27 cellular contexts compared by ENCODE assay signal in the genomic region with DNA sequence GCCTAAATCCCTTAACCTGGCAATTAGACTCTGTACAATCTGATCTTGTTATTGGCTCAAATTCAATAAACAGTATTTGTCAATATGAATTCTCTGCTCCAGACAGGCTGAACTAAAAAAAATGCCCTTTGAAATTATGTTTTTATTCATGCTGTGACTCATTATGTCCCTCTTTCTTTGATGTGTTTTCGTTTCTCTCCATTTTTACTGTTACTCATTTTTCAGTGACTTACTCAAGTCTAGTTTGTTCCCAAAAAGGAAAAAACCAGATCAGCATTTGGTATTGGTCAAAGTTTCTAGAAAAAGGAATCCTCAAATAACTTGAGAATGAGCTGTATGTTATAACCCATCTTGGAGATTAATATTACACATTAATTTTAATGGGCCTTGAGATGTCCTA. TPM values are rescaled to one million over a fixed set of nuclear protein-coding genes. Genes with fewer than 3 reads are reported as not detected.
DNase-seq lines count a peak whose midpoint lies in the region; ATAC-seq and TF ChIP-seq lines count a peak whose summit lies in the region.
"Had no signal": no experiment of that assay in that cellular context is flagged by ENCODE, and none has a peak within 500 bp of the region (broad histone marks: within the 10 kb centered on the region; RNA-seq: fewer than 3 reads in every experiment).

No MANE protein-coding gene starts in this region.

- H3K9me3 ChIP-seq in HCT116 (ENCODE audit: control insufficient read depth in 1 of 2, insufficient read depth in 1 of 2, low read depth in 1 of 2, low read length in 2 of 2) (no peaks in the 10 kb centered on the region; a peak in 1 of 4 replicates), PC-3 (ENCODE audit: low read length) (no peaks in the 10 kb centered on the region), Caco-2 (no peaks in the 10 kb centered on the region)
- H3K9me3 ChIP-seq: BLaER1 treated with 17β-estradiol and CSF1 and Interleukin-3, amounts not matched to agents 10 nM and 100 nM; esophagus squamous epithelium; Peyer's patch; SJCRH30 had no signal

- TF ChIP-seq RAD21 in HCT116 (IDR thresholded peaks at IDR 0.05; ENCODE audit: low read depth): no peak

- H3K4me3 ChIP-seq in HCT116 (replicated peaks in 1 of 2; ENCODE audit: low read depth in 1 of 2, low read length in 2 of 2) (no peak overlapping the region), PC-3 (ENCODE audit: low read length) (no peak overlapping the region), brain microvascular endothelial cell (ENCODE audit: low read depth, low read length) (no peak overlapping the region), Caco-2 (ENCODE audit: low read depth, low read length) (no peak overlapping the region)
- H3K4me3 ChIP-seq: BLaER1 treated with 17β-estradiol and CSF1 and Interleukin-3, amounts not matched to agents 10 nM and 100 nM; esophagus squamous epithelium; GM23248; Peyer's patch; SJCRH30 had no signal

- TF ChIP-seq CTCF in HCT116 (IDR thresholded peaks at IDR 0.05 in 2 of 3, conservative IDR thresholded peaks at IDR 0.05 in 1 of 3; ENCODE audit: borderline replicate concordance in 1 of 3, insufficient read depth in 1 of 3, low read depth in 2 of 3, low read length in 2 of 3) (no peak), PC-3 (conservative IDR thresholded peaks at IDR 0.05; ENCODE audit: low read depth, low read length) (no peak), brain microvascular endothelial cell (IDR thresholded peaks at IDR 0.05; ENCODE audit: low read depth, low read length, missing control alignments) (no peak), Caco-2 (IDR thresholded peaks at IDR 0.05; ENCODE audit: insufficient read depth in 1 of 2, low read depth in 1 of 2, low read length in 1 of 2, severe bottlenecking in 1 of 2, unreplicated experiment in 1 of 2) (no peak)

- no peaks in the 10 kb centered on the region for H3K36me3 Mint-ChIP-seq in Caco-2 (ENCODE audit: insufficient read depth, unreplicated experiment)
- H3K36me3 Mint-ChIP-seq: natural killer cell had no signal

- H3K79me2 ChIP-seq in HCT116 (ENCODE audit: insufficient read depth, low read length) (no peaks in the 10 kb centered on the region), PC-3 (ENCODE audit: low read length) (no peaks in the 10 kb centered on the region)
- H3K79me2 ChIP-seq: parathyroid adenoma had no signal

- POLR2A ChIA-PET in HCT116 (lab: Charles Lee): no interaction called here
- POLR2A ChIA-PET in PC-3 (lab: Charles Lee; ENCODE audit: unreplicated experiment): no interaction called here
- POLR2A ChIA-PET in Caco-2 (lab: Charles Lee): no interaction called here

- no peaks in the 10 kb centered on the region for H4K20me1 ChIP-seq in HCT116 (ENCODE audit: insufficient read depth)
- no peaks in the 10 kb centered on the region for H4K20me1 ChIP-seq in PC-3 (ENCODE audit: low read length)
- H4K20me1 ChIP-seq: BLaER1 treated with 17β-estradiol and CSF1 and Interleukin-3, amounts not matched to agents 10 nM and 100 nM had no signal

- H3F3A ChIP-seq in PC-3 (ENCODE audit: low read length, unreplicated experiment): no peaks in the 10 kb centered on the region

- peak; percentile 57 for DNase-seq in HCT116 (ENCODE audit: low read depth, low spot score)
- peak; percentile 21 for DNase-seq in PC-3
- no peak for DNase-seq in brain microvascular endothelial cell
- peak; percentile 45 for DNase-seq in kidney glomerular epithelial cell (lab: John Stamatoyannopoulos, UW)
- no peak for DNase-seq in NCI-H146 treated with DMSO at 0.1 percent for 48 hours (lab: John Stamatoyannopoulos, UW; ENCODE audit: unreplicated experiment)
- DNase-seq in Caco-2: no peak
- DNase-seq in KG1 (lab: John Stamatoyannopoulos, UW): no peak
- no peak for DNase-seq in SW 1271 (lab: John Stamatoyannopoulos, UW)
- DNase-seq: activated CD4-positive, alpha-beta T cell treated with anti-CD3 and anti-CD28 coated beads, Interleukin-2, amount 50 U/mL, for 4 hours; activated gamma-delta T cell; anterior cingulate cortex; Calu3; effector memory CD4-positive, alpha-beta T cell; esophagus squamous epithelium; glutamatergic neuron; GM23248; left cardiac atrium; natural killer cell; NCI-H1417; NCI-H446 treated with DMSO at 0.1 percent for 48 hours; Peyer's patch; right cardiac atrium; SJCRH30; T-helper 17 cell had no signal

- intact Hi-C loops in HCT116 (cut with micrococcal nuclease): loop anchor here (5.0 kb wide), 1 partner anchor 844 kb away; no protein-coding TSS in a partner anchor
- intact Hi-C loops in PC-3 (cut with micrococcal nuclease): no loop called here
- intact Hi-C loops in Caco-2 (cut with micrococcal nuclease; ENCODE audit: unreplicated experiment): no loop called here

- H3K9me2 ChIP-seq in HCT116 (ENCODE audit: insufficient read depth): no peaks in the 10 kb centered on the region
- H3K9me2 ChIP-seq in PC-3 (replicated peaks; ENCODE audit: low read length): no peaks in the 10 kb centered on the region

- no peaks in the 10 kb centered on the region for H3K9me3 Mint-ChIP-seq in Caco-2 (ENCODE audit: unreplicated experiment)
- H3K9me3 Mint-ChIP-seq: natural killer cell had no signal

- H3K4me1 ChIP-seq in HCT116 (ENCODE audit: control insufficient read depth in 1 of 2, insufficient read depth in 2 of 2, low read length in 2 of 2): peaks cover 37 to 68% of the 10 kb centered on the region in 2 experiments
- peaks cover 10% of the 10 kb centered on the region for H3K4me1 ChIP-seq in PC-3 (ENCODE audit: insufficient read depth, low read length)
- H3K4me1 ChIP-seq in Caco-2: peaks cover 17% of the 10 kb centered on the region
- H3K4me1 ChIP-seq: BLaER1 treated with 17β-estradiol and CSF1 and Interleukin-3, amounts not matched to agents 10 nM and 100 nM; esophagus squamous epithelium; parathyroid adenoma; Peyer's patch had no signal

- no peak overlapping the region; the same call in 1 of the 2 replicates for H3K27ac ChIP-seq in HCT116 (ENCODE audit: low read depth, low read length)
- no peak overlapping the region for H3K27ac ChIP-seq in PC-3 (ENCODE audit: low read length)
- H3K27ac ChIP-seq in brain microvascular endothelial cell: peak overlapping the region; percentile 48
- H3K27ac ChIP-seq: BLaER1 treated with 17β-estradiol and CSF1 and Interleukin-3, amounts not matched to agents 10 nM and 100 nM; esophagus squamous epithelium; GM23248; parathyroid adenoma; Peyer's patch; VCaP had no signal

- no peak overlapping the region for H3K27ac Mint-ChIP-seq in Caco-2 (ENCODE audit: unreplicated experiment)
- H3K27ac Mint-ChIP-seq: natural killer cell, T-helper 17 cell had no signal

- TF ChIP-seq POLR2A in HCT116 (IDR thresholded peaks at IDR 0.05; ENCODE audit: borderline replicate concordance, extremely low read depth, insufficient read depth, insufficient read length): no peak

- H3K36me3 ChIP-seq in HCT116 (ENCODE audit: control insufficient read depth in 1 of 2, insufficient read depth in 2 of 2, low read length in 2 of 2) (no peaks in the 10 kb centered on the region), PC-3 (ENCODE audit: low read depth, low read length) (no peaks in the 10 kb centered on the region), brain microvascular endothelial cell (replicated peaks) (no peaks in the 10 kb centered on the region), Caco-2 (ENCODE audit: control insufficient read depth, insufficient read depth, low read length) (no peaks in the 10 kb centered on the region)
- H3K36me3 ChIP-seq: BLaER1 treated with 17β-estradiol and CSF1 and Interleukin-3, amounts not matched to agents 10 nM and 100 nM; esophagus squamous epithelium; Peyer's patch; SJCRH30 had no signal

- H3K4me2 ChIP-seq in HCT116 (ENCODE audit: low read length) (peak overlapping the region; percentile 38), PC-3 (ENCODE audit: low read length) (no peak overlapping the region)
- H3K4me2 ChIP-seq: BLaER1 treated with 17β-estradiol and CSF1 and Interleukin-3, amounts not matched to agents 10 nM and 100 nM had no signal

- BruUV-seq in HCT116 (replicated peaks; lab: Mats Ljungman, UMichigan) (no TSS peak), PC-3 (replicated peaks; lab: Mats Ljungman, UMichigan) (no TSS peak), Caco-2 (replicated peaks; lab: Mats Ljungman, UMichigan) (no TSS peak)

- H2AFZ ChIP-seq in HCT116 (ENCODE audit: low read depth, low read length, poor library complexity, severe bottlenecking) (peak overlapping the region; percentile 75), PC-3 (ENCODE audit: low read length) (no peak overlapping the region)
- H2AFZ ChIP-seq: GM23248, parathyroid adenoma had no signal

- RAD21 ChIA-PET in HCT116 (lab: Charles Lee; ENCODE audit: low non-redundant PET in 1 of 2, low total read pairs in 2 of 2, uncharacterized antibody in 2 of 2, unreplicated experiment in 2 of 2): no interaction called here

- no peak overlapping the region for H3K4me3 Mint-ChIP-seq in Caco-2 (ENCODE audit: unreplicated experiment)
- H3K4me3 Mint-ChIP-seq: natural killer cell, T-helper 17 cell had no signal

- peaks cover 7% of the 10 kb centered on the region for H3K4me1 Mint-ChIP-seq in Caco-2 (ENCODE audit: low read depth, unreplicated experiment)
- H3K4me1 Mint-ChIP-seq: natural killer cell, T-helper 17 cell had no signal

- H3K27me3 ChIP-seq in HCT116 (ENCODE audit: insufficient read depth, low read length) (no peaks in the 10 kb centered on the region), PC-3 (ENCODE audit: low read length) (no peaks in the 10 kb centered on the region), brain microvascular endothelial cell (replicated peaks) (no peaks in the 10 kb centered on the region), Caco-2 (replicated peaks; ENCODE audit: control insufficient read depth, insufficient read depth, low read length) (no peaks in the 10 kb centered on the region)
- H3K27me3 ChIP-seq: BLaER1 treated with 17β-estradiol and CSF1 and Interleukin-3, amounts not matched to agents 10 nM and 100 nM; esophagus squamous epithelium; Peyer's patch; SJCRH30 had no signal

- H3K9ac ChIP-seq in HCT116 (ENCODE audit: low read length) (no peak overlapping the region), PC-3 (ENCODE audit: low read length) (no peak overlapping the region)
- H3K9ac ChIP-seq: BLaER1 treated with 17β-estradiol and CSF1 and Interleukin-3, amounts not matched to agents 10 nM and 100 nM; GM23248; parathyroid adenoma had no signal

- no peak for ATAC-seq in HCT116
- ATAC-seq in PC-3: no peak
- ATAC-seq: natural killer cell, right cardiac atrium, T-helper 17 cell had no signal

- no peaks in the 10 kb centered on the region for H3K27me3 Mint-ChIP-seq in Caco-2 (ENCODE audit: insufficient read depth, unreplicated experiment)

- in situ Hi-C loops in brain microvascular endothelial cell (cut with HindIII; ENCODE audit: low pct_ligation_motif_present, low sequenced_read_pairs): no loop called here

- CTCF ChIA-PET in HCT116 (lab: Charles Lee) (no interaction called here), PC-3 (lab: Charles Lee) (interaction anchor here (0.7 kb wide), 1 partner anchor 109 kb away, joined by 3 read pairs; no protein-coding TSS in a partner anchor), Caco-2 (lab: Charles Lee) (no interaction called here)

TF ChIP-seq in HCT116, 20 proteins besides CTCF, POLR2A, EP300 and RAD21 (continues in another document):
- TF ChIP-seq ZNF274 (IDR thresholded peaks at IDR 0.05; ENCODE audit: low read depth, low read length) (no peak), EZH2 (IDR thresholded peaks at IDR 0.05) (no peak)

RNA-seq across cellular contexts. Expression of a gene that starts 40.4 kb away (rescaled TPM):
- total RNA-seq in HCT116 (2021; ENCODE audit: unreplicated experiment): not detected
- polyA plus RNA-seq in HCT116 (2012): not detected in 2 replicates
- total RNA-seq in PC-3 (2014; rRNA removed): not detected in 2 replicates
- total RNA-seq in Caco-2 (2022): not detected in 2 replicates
- total RNA-seq: Calu3, GM23248, natural killer cell, SJCRH30 had no signal
- polyA plus RNA-seq: GM23248 had no signal

Comparison
In these comparisons a context has a peak if more than half of its experiments do, and no peak if none do; other contexts are left out.
1. DNase-seq: peak in HCT116 (single experiment), PC-3 (single experiment) and kidney glomerular epithelial cell (single experiment); none in brain microvascular endothelial cell (single experiment), NCI-H146 treated with DMSO at 0.1 percent for 48 hours (single experiment), Caco-2 (0 of 2), KG1 (single experiment) and SW 1271 (0 of 2).